30 cellular contexts compared by ENCODE assay signal in the genomic region with DNA sequence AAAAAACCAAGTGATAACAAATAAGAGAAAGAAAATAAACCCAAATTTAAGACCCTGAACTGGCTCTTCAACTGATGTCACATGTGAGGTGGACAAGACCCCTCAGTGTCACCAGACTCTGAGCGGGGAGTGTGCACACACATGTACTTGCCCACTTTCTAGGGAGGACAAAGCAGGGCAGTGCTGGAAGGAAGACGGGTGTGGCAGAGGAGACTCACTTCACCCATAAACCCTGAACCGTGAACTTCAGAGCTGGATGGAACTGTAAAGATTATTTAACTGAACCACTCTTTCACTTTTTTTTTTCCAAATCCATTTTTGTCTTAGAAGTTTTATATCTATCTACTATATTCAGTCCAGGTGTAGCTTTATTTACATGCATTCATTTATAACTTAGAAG. TPM values are rescaled to one million over a fixed set of nuclear protein-coding genes. Genes with fewer than 3 reads are reported as not detected.
DNase-seq lines count a peak whose midpoint lies in the region; ATAC-seq, FAIRE-seq and TF ChIP-seq lines count a peak whose summit lies in the region.
"Had no signal": no experiment of that assay in that cellular context is flagged by ENCODE, and none has a peak within 500 bp of the region (broad histone marks: within the 10 kb centered on the region; RNA-seq: fewer than 3 reads in every experiment).

No MANE protein-coding gene starts in this region.

- no peak overlapping the region for H3K56ac ChIP-seq in H1 (replicated peaks; ENCODE audit: insufficient read length, low read depth, low read length)

- intact Hi-C loops in left colon (cut with DNase I, micrococcal nuclease): no loop called here
- intact Hi-C loops in sciatic nerve (cut with DNase I): no loop called here

- H3K79me1 ChIP-seq in H1 (ENCODE audit: low read depth, low read length): no peaks in the 10 kb centered on the region

- no peak for FAIRE-seq in H1 (lab: Jason Lieb, UNC)
- FAIRE-seq in small intestine (lab: Jason Lieb, UNC): no peak
- FAIRE-seq: A204.1, GM12878, GM12892, GM18507 had no signal

- no peak overlapping the region for H3K14ac ChIP-seq in H1 (ENCODE audit: insufficient read length)

- peak overlapping the region; percentile 51; the same call in 1 of the 2 replicates for H2BK12ac ChIP-seq in H1 (ENCODE audit: low read depth, low read length)

- H3K4ac ChIP-seq in H1 (replicated peaks; ENCODE audit: insufficient read length, low read depth, low read length): no peak overlapping the region

- no peak overlapping the region for H3K23ac ChIP-seq in H1 (ENCODE audit: insufficient read length)

- H3K4me3 ChIP-seq in H1 (ENCODE audit: extremely low read depth in 1 of 4, insufficient read depth in 2 of 4, low read depth in 3 of 4, low read length in 4 of 4): no peak overlapping the region
- no peak overlapping the region for H3K4me3 ChIP-seq in small intestine (ENCODE audit: low read depth in 1 of 2, low read length in 2 of 2)
- H3K4me3 ChIP-seq: BLaER1, GM12878 had no signal

- H3K27ac ChIP-seq in H1 (ENCODE audit: low read depth, low read length) (no peak overlapping the region), small intestine (ENCODE audit: low read depth in 1 of 2, low read length in 1 of 2) (no peak overlapping the region)
- H3K27ac ChIP-seq: BLaER1 had no signal

- no peak for TF ChIP-seq POLR2A in H1 (IDR thresholded peaks at IDR 0.05; ENCODE audit: control extremely low read depth in 1 of 2, low read depth in 2 of 2, low read length in 2 of 2)

- no peak overlapping the region for H2AK5ac ChIP-seq in H1 (ENCODE audit: low read depth, low read length)

- WGBS in H1 (ENCODE audit: extremely low coverage in 1 of 2, insufficient coverage in 1 of 2, insufficient read length in 1 of 2, insufficient replicate concordance in 2 of 2, low coverage in 1 of 2, low lambda C conversion rate in 2 of 2, missing lambda C conversion rate in 1 of 2), 2 experiments: 98% methylated on average over 3 of the region's 3 CpGs; no CpG with 5 or more reads in 1 of the 2 experiments
- WGBS in small intestine, 3 donors: 32 to 69% (median 48%) methylated on average over 3 of the region's 3 CpGs

- H3K36me3 ChIP-seq in H1 (ENCODE audit: control insufficient read depth in 2 of 4, insufficient read depth in 4 of 4, low read length in 3 of 4) (no peaks in the 10 kb centered on the region), small intestine (ENCODE audit: control insufficient read depth in 2 of 2, insufficient read depth in 2 of 2, low read length in 2 of 2) (no peaks in the 10 kb centered on the region)
- H3K36me3 ChIP-seq: BE2C, BLaER1 had no signal

- no peak overlapping the region for H2AFZ ChIP-seq in H1 (ENCODE audit: low read length)

- H3K27me3 ChIP-seq in H1 (replicated peaks in 1 of 4; ENCODE audit: control insufficient read depth in 3 of 4, extremely low read depth in 1 of 4, insufficient read depth in 3 of 4, low read length in 3 of 4) (no peaks in the 10 kb centered on the region), small intestine (ENCODE audit: control insufficient read depth in 2 of 2, insufficient read depth in 2 of 2, low read length in 2 of 2) (no peaks in the 10 kb centered on the region)
- H3K27me3 ChIP-seq: BE2C, BLaER1 had no signal

- peak overlapping the region; percentile 33; the same call in 1 of the 2 replicates for H3K18ac ChIP-seq in H1 (ENCODE audit: extremely low read depth, low read length)

- CTCF ChIA-PET in H1 (lab: Charles Lee; ENCODE audit: partially characterized antibody): interaction anchor here (0.6 to 2.2 kb wide), 4 partner anchors 9 to 27 kb away, joined by 3 to 7 read pairs (median 4); a partner anchor contains a TSS

- no peak overlapping the region for H2BK5ac ChIP-seq in H1 (ENCODE audit: low read depth, low read length)

- no peak overlapping the region for H4K5ac ChIP-seq in H1 (ENCODE audit: insufficient read length, low read depth, low read length)

- H3K9ac ChIP-seq in H1 (replicated peaks in 1 of 4; ENCODE audit: extremely low read depth in 1 of 4, low read depth in 3 of 4, low read length in 3 of 4): no peak overlapping the region
- H3K9ac ChIP-seq: BLaER1 had no signal

- no peak overlapping the region for H4K8ac ChIP-seq in H1 (ENCODE audit: extremely low read depth, insufficient read depth, low read length)

- no peak for TF ChIP-seq RAD21 in H1 (IDR thresholded peaks at IDR 0.05 in 1 of 2, conservative IDR thresholded peaks at IDR 0.05 in 1 of 2; ENCODE audit: low read depth in 2 of 2, low read length in 2 of 2)

- no peak overlapping the region for H3K4me2 ChIP-seq in H1 (ENCODE audit: insufficient read depth in 1 of 2, low read depth in 2 of 2, low read length in 2 of 2)
- H3K4me2 ChIP-seq: BLaER1 had no signal

- no peaks in the 10 kb centered on the region for H3K23me2 ChIP-seq in H1 (ENCODE audit: low read depth, low read length)

- DNase-seq in H1 (ENCODE audit: low read depth in 1 of 2, low spot score in 2 of 2) (no peak), left colon (no peak), small intestine (peak; percentile 66), activated gamma-delta T cell (lab: John Stamatoyannopoulos, UW) (no peak), UCSD-AML1 (lab: John Stamatoyannopoulos, UW; ENCODE audit: unreplicated experiment) (no peak), sciatic nerve (ENCODE audit: low spot score) (no peak)
- DNase-seq: 8988T; ACHN; BE2C; C1 segment of cervical spinal cord; CD4-positive, alpha-beta memory T cell; CD4-positive, CD25-positive, alpha-beta regulatory T cell; CD8-positive, alpha-beta memory T cell; COR-L47; DMS 273 treated with DMSO at 0.1 percent for 48 hours; DMS153; DMS53; DMS79; DND-41; EL; GDM1 had no signal

- H3K4me1 ChIP-seq in H1 (replicated peaks in 1 of 4; ENCODE audit: control insufficient read depth in 3 of 4, insufficient read depth in 4 of 4, low read length in 3 of 4) (peaks cover 0 to 8% (median 0%) of the 10 kb centered on the region in 4 experiments; a peak in 2 of 7 replicates), small intestine (ENCODE audit: control insufficient read depth in 2 of 2, insufficient read depth in 1 of 2, low read depth in 1 of 2, low read length in 1 of 2) (peaks cover 3 to 4% of the 10 kb centered on the region in 2 donors)
- H3K4me1 ChIP-seq: BE2C, BLaER1 had no signal

- H2BK20ac ChIP-seq in H1 (ENCODE audit: low read length): 0 out of 2 replicates have a peak overlapping the region, but pooled peaks have one; percentile 54

- POLR2A ChIA-PET in H1 (lab: Charles Lee; ENCODE audit: partially characterized antibody): no interaction called here

- no peak for TF ChIP-seq CTCF in H1 (IDR thresholded peaks at IDR 0.05; ENCODE audit: control extremely low read depth in 1 of 3, insufficient read depth in 1 of 3, low read depth in 1 of 3, low read length in 3 of 3)

- no peak overlapping the region for H4K91ac ChIP-seq in H1 (replicated peaks; ENCODE audit: insufficient read length, low read length)

- H3K9me3 ChIP-seq in H1 (ENCODE audit: insufficient read depth in 2 of 2, low read depth in 1 of 2, low read length in 1 of 2) (no peaks in the 10 kb centered on the region), small intestine (ENCODE audit: control insufficient read depth, low read depth) (no peaks in the 10 kb centered on the region)
- H3K9me3 ChIP-seq: BE2C, BLaER1 had no signal

- no peaks in the 10 kb centered on the region for H4K20me1 ChIP-seq in H1 (replicated peaks in 1 of 2; ENCODE audit: control insufficient read depth in 1 of 2, insufficient read depth in 2 of 2, low read length in 2 of 2)
- H4K20me1 ChIP-seq: BLaER1 had no signal

- H2BK120ac ChIP-seq in H1 (replicated peaks; ENCODE audit: low read depth, low read length): no peak overlapping the region

- peak; percentile 45 for ATAC-seq in esophagus mucosa
- ATAC-seq in left colon: peak; percentile 89
- ATAC-seq in sciatic nerve: no peak
- ATAC-seq: GM12878 had no signal

- peak overlapping the region; percentile 97; the same call in 1 of the 2 replicates for H2BK15ac ChIP-seq in H1 (ENCODE audit: low read length)

- no peak for TF ChIP-seq EP300 in H1 (IDR thresholded peaks at IDR 0.05; ENCODE audit: borderline replicate concordance in 1 of 2, low read depth in 2 of 2, low read length in 2 of 2)

- no peaks in the 10 kb centered on the region for H3K79me2 ChIP-seq in H1 (ENCODE audit: control insufficient read depth in 1 of 2, insufficient read depth in 2 of 2, low read length in 2 of 2)

TF ChIP-seq in H1, 55 proteins besides CTCF, POLR2A, EP300 and RAD21:
- TF ChIP-seq SUZ12 (IDR thresholded peaks at IDR 0.05; ENCODE audit: low read length) (no peak), HDAC6 (IDR thresholded peaks at IDR 0.05; ENCODE audit: low read depth, low read length) (no peak), JUN (IDR thresholded peaks at IDR 0.05; ENCODE audit: low read depth, low read length) (no peak), BACH1 (IDR thresholded peaks at IDR 0.05; ENCODE audit: low read length) (no peak), TAF1 (IDR thresholded peaks at IDR 0.05; ENCODE audit: low read depth, low read length) (no peak), JUND (IDR thresholded peaks at IDR 0.05; ENCODE audit: low read length) (no peak), RXRA (IDR thresholded peaks at IDR 0.05; ENCODE audit: insufficient read depth, low read depth, low read length) (no peak), PHF8 (conservative IDR thresholded peaks at IDR 0.05; ENCODE audit: low read depth, low read length) (no peak), EZH2 (IDR thresholded peaks at IDR 0.05; ENCODE audit: low read depth, low read length, severe bottlenecking) (no peak), CEBPB (IDR thresholded peaks at IDR 0.05; ENCODE audit: low read depth, low read length) (no peak), SIN3A (conservative IDR thresholded peaks at IDR 0.05 in 1 of 2, IDR thresholded peaks at IDR 0.05 in 1 of 2; ENCODE audit: low read depth in 1 of 2, low read length in 2 of 2) (no peak), RNF2 (IDR thresholded peaks at IDR 0.05; ENCODE audit: borderline replicate concordance, low read depth, low read length, missing control alignments, poor library complexity, severe bottlenecking) (no peak), YY1 (IDR thresholded peaks at IDR 0.05; ENCODE audit: low read depth, low read length) (no peak)

RNA-seq across cellular contexts. Expression of a gene that starts 12.3 kb away (rescaled TPM):
- 1.5 and 2.2 TPM in 2 replicates for total RNA-seq in H1 (2021; fragmentation: NEBNext Ultra II Directional; extraction: Animal tissue kit (Norgen Biotek cat#: 25700))
- polyA plus RNA-seq in H1 (2011; rRNA removed) (0.39 and 0.65 TPM in 2 replicates), small intestine (1 to 10 TPM; 3.3 to 4.6 (median 4.0) TPM)
- 0.80 TPM for polyA plus RNA-seq in H1 (2011; cell fraction: cytosol; rRNA removed)
- 1.3 TPM for polyA plus RNA-seq in H1 (2011; cell fraction: nucleus; rRNA removed)
- polyA plus RNA-seq in H1 (2012, experiment 1 of 2): 0.85 to 1.3 TPM (median 1.0 TPM) in 4 replicates
- 0.16 TPM for polyA plus RNA-seq in H1 (2012, experiment 2 of 2)
- polyA plus RNA-seq in H1 (2013, experiment 1 of 2): 0.79 TPM
- polyA plus RNA-seq in H1 (2013, experiment 2 of 2): 0.88 TPM
- 1.9 and 2.8 TPM in 2 replicates for polyA minus RNA-seq in H1 (2011; rRNA and poly(A)+ RNA removed)
- polyA minus RNA-seq in H1 (2011; cell fraction: cytosol; rRNA and poly(A)+ RNA removed): 0.73 TPM
- polyA minus RNA-seq in H1 (2011; cell fraction: nucleus; rRNA and poly(A)+ RNA removed): 4.5 TPM
- total RNA-seq in esophagus mucosa (6.2 TPM), left colon (10 to 100 TPM in 1 of 2 donors, 1 to 10 TPM in 1; 6.8 to 11.4 TPM), sciatic nerve (31.6 TPM)
- total RNA-seq: A673; CD4-positive, alpha-beta memory T cell; CD4-positive, CD25-positive, alpha-beta regulatory T cell; CD8-positive, alpha-beta memory T cell; G401; GM12878 had no signal
- polyA plus RNA-seq: CD14-positive monocyte; CD4-positive, alpha-beta memory T cell; CD4-positive, CD25-positive, alpha-beta regulatory T cell; CD8-positive, alpha-beta memory T cell had no signal
